In genomic region chr4:76148142-76148849, GRCh38 we compare ENCODE assay signal across 8 cellular contexts. TPM values are rescaled to one million over a fixed set of nuclear protein-coding genes. Genes with fewer than 3 reads are reported as not detected.
DNase-seq lines count a peak whose midpoint lies in the region; ATAC-seq and TF ChIP-seq lines count a peak whose summit lies in the region.

Gene NUP54, minus strand, starts transcription at chr4:76148397. Its CDS starts 23 bp downstream, at chr4:76148374.

- H3K36me3 ChIP-seq in WERI-Rb-1, result peaks cover 29% of the 10 kb centered on the region
- no peaks in the 10 kb centered on the region for H3K36me3 ChIP-seq in mammary epithelial cell (ENCODE audit: insufficient read depth, low read length)
- H3K36me3 ChIP-seq in iPS-20b (ENCODE audit: insufficient read depth, low read depth, low read length), result peaks cover 22% of the 10 kb centered on the region

- in situ Hi-C loops in ACHN (cut with HindIII; ENCODE audit: low pct_ligation_motif_present, low pct_unique_long_range_greater_than_20kb, low sequenced_read_pairs), result no loop called here
- in situ Hi-C loops in mammary epithelial cell (cut with MboI; ENCODE audit: low sequenced_read_pairs in 2 of 2), result no loop called here

- H3K4me3 ChIP-seq in WERI-Rb-1 (ENCODE audit: low read depth, low read length) (peak within 1 kb of the TSS; percentile 93), mammary epithelial cell (replicated peaks in 1 of 3; ENCODE audit: insufficient read depth in 1 of 3, low read depth in 2 of 3, low read length in 3 of 3) (peak within 1 kb of the TSS; percentile 56 to 85 (median 73)), iPS-20b (ENCODE audit: low read length) (peak within 1 kb of the TSS; percentile 87), skin epidermis (peak within 1 kb of the TSS; percentile 80 to 97 (median 94))

- H3K9ac ChIP-seq in mammary epithelial cell (ENCODE audit: insufficient read depth, low read length) (peak within 1 kb of the TSS; percentile 79), iPS-20b (ENCODE audit: low read depth, low read length) (peak within 1 kb of the TSS; percentile 96)

- H3K4me1 ChIP-seq in mammary epithelial cell (ENCODE audit: insufficient read depth, low read length) (peaks cover 17% of the 10 kb centered on the region), iPS-20b (ENCODE audit: insufficient read depth, low read length) (peaks cover 17% of the 10 kb centered on the region; the same call in 1 of the 2 replicates)

- CTCF ChIA-PET in mammary epithelial cell (lab: Charles Lee; ENCODE audit: low non-redundant PET), result no interaction called here

- H4K20me1 ChIP-seq in mammary epithelial cell (ENCODE audit: insufficient read depth, low read length), result no peaks in the 10 kb centered on the region

- DNase-seq in ACHN, result peak; percentile 95
- DNase-seq in NCI-H2227 (lab: John Stamatoyannopoulos, UW; ENCODE audit: unreplicated experiment), result peak; percentile 93
- DNase-seq in WERI-Rb-1, result peak; percentile 94
- peak; percentile 95 for DNase-seq in mammary epithelial cell

- H3K27me3 ChIP-seq in WERI-Rb-1 (ENCODE audit: insufficient read depth, low read depth, severe bottlenecking) (no peaks in the 10 kb centered on the region), mammary epithelial cell (ENCODE audit: insufficient read depth, low read length) (no peaks in the 10 kb centered on the region), iPS-20b (ENCODE audit: insufficient read depth, low read length) (no peaks in the 10 kb centered on the region)

- no peak for TF ChIP-seq CTCF in WERI-Rb-1 (IDR thresholded peaks at IDR 0.05; ENCODE audit: low read depth, low read length)
- no peak for TF ChIP-seq CTCF in mammary epithelial cell (conservative IDR thresholded peaks at IDR 0.05 in 1 of 2, IDR thresholded peaks at IDR 0.05 in 1 of 2; ENCODE audit: extremely low read depth in 1 of 2, insufficient read depth in 1 of 2, low read depth in 1 of 2, low read length in 2 of 2)

- peak within 1 kb of the TSS; percentile 93 for H2AFZ ChIP-seq in mammary epithelial cell (ENCODE audit: low read depth, low read length)

- dilution Hi-C loops in mammary epithelial cell (cut with HindIII; ENCODE audit: low sequenced_read_pairs), result no loop called here

- H3K4me2 ChIP-seq in mammary epithelial cell (ENCODE audit: insufficient read depth, low read depth, low read length), result peak within 1 kb of the TSS; percentile 90

- no TSS peak for BruUV-seq in mammary epithelial cell (replicated peaks; lab: Mats Ljungman, UMichigan)

- 1% methylated on average over 20 of the region's 47 CpGs for WGBS in mammary epithelial cell (ENCODE audit: low coverage, missing lambda C conversion rate)

- no peaks in the 10 kb centered on the region for H3K9me3 ChIP-seq in WERI-Rb-1 (ENCODE audit: severe bottlenecking)
- H3K9me3 ChIP-seq in mammary epithelial cell (replicated peaks; ENCODE audit: insufficient read depth, low read length), result no peaks in the 10 kb centered on the region
- no peaks in the 10 kb centered on the region for H3K9me3 ChIP-seq in iPS-20b (ENCODE audit: insufficient read depth, low read depth, low read length)

- intact Hi-C loops in mammary epithelial cell (cut with micrococcal nuclease), result loop anchor here (2.0 kb wide), 1 partner anchor 157 kb away; the partner anchor contains the start of gene SDAD1

- H3K27ac ChIP-seq in WERI-Rb-1 (peak within 1 kb of the TSS; percentile 99), mammary epithelial cell (ENCODE audit: insufficient read depth, low read depth, low read length) (peak within 1 kb of the TSS; percentile 76), iPS-20b (ENCODE audit: low read length) (peak within 1 kb of the TSS; percentile 57), skin epidermis (peak within 1 kb of the TSS; percentile 51 to 97 (median 93))

- peaks cover 60% of the 10 kb centered on the region for H3K79me2 ChIP-seq in mammary epithelial cell (ENCODE audit: insufficient read depth, low read length)

- ATAC-seq in GM18873 (IDR thresholded peaks at IDR 0.05; ENCODE audit: low FRiP score, unreplicated experiment) (peak; percentile 99), HG03139 (IDR thresholded peaks at IDR 0.05; ENCODE audit: unreplicated experiment) (peak; percentile 99)

RNA-seq across cellular contexts. Expression of gene NUP54, which starts in this region (rescaled TPM):
- total RNA-seq in mammary epithelial cell, result 10 to 100 TPM; 45.3 to 48.6 TPM
- polyA plus RNA-seq in mammary epithelial cell, result 29.6 TPM
- polyA minus RNA-seq in mammary epithelial cell, result 47.1 TPM

Comparison
In these comparisons a context has a peak if more than half of its experiments do, and no peak if none do; other contexts are left out.
1. Peak in every context shown above with its lines: DNase-seq, ATAC-seq, H3K4me3 ChIP-seq and H3K27ac ChIP-seq.